ENCODE assay signal across 10 cellular contexts in the genomic region with DNA sequence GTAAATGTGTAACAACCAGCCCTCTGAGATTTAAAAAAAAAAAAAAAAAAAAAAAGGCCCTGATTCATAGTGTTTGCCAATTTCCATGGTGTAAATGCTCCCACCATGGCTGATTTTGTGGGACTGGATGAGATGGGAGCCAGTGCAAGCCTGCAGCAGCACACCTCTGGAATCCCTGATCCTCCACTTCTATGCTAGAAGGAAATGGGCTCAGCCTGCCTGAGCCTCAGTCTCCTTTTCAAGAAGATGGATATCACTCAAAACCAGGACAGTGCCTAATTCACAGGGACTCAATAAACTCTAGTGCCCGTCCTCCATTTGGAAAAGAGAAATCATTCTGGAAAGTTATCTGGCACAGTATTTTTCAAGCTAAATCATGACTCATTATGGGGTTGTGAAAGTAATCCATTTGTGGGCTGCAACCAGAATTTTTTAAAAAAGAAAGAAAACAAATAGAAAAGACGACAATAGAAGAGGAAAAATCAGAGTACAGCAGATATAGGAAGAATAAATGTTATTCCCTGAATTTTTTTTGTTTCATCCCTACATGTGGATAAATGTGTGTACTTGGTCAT. TPM values are rescaled to one million over a fixed set of nuclear protein-coding genes. Genes with fewer than 3 reads are reported as not detected.
A peak's percentile ranks its signal among the peaks of the same experiment; 100 is the strongest.
DNase-seq lines count a peak whose midpoint lies in the region; ATAC-seq and TF ChIP-seq lines count a peak whose summit lies in the region.
"Had no signal": no experiment of that assay in that cellular context is flagged by ENCODE, and none has a peak within 500 bp of the region (broad histone marks: within the 10 kb centered on the region; RNA-seq: fewer than 3 reads in every experiment).

No MANE protein-coding gene starts in this region.

- peaks cover 7% of the 10 kb centered on the region for H3K36me3 Mint-ChIP-seq in activated naive CD4-positive, alpha-beta T cell treated with anti-CD3 and anti-CD28 coated beads, Interleukin-2, amount 50 U/mL, for 24 hours
- peaks cover 18 to 55% of the 10 kb centered on the region in 2 donors for H3K36me3 Mint-ChIP-seq in activated naive CD4-positive, alpha-beta T cell treated with anti-CD3 and anti-CD28 coated beads, Interleukin-2, amount 50 U/mL, for 72 hours

- WGBS in gastroesophageal sphincter (ENCODE audit: low coverage in 1 of 2), 2 donors, result 35 to 69% methylated on average over 2 of the region's 2 CpGs
- 60 to 69% methylated on average over 2 of the region's 2 CpGs for WGBS in transverse colon (ENCODE audit: low coverage in 1 of 2), 2 donors

- no peak for DNase-seq in activated naive CD4-positive, alpha-beta T cell (lab: John Stamatoyannopoulos, UW)
- DNase-seq in activated naive CD4-positive, alpha-beta T cell treated with anti-CD3 and anti-CD28 coated beads, Interleukin-2, amount 50 U/mL, for 72 hours (ENCODE audit: low spot score in 2 of 2), result no peak
- no peak for DNase-seq in transverse colon
- no peak for DNase-seq in erythroblast (lab: John Stamatoyannopoulos, UW)
- DNase-seq in GM20000 (ENCODE audit: low spot score), result no peak
- no peak for DNase-seq in anterior cingulate cortex (lab: John Stamatoyannopoulos, UW)

- H3K27ac ChIP-seq in gastroesophageal sphincter (peak overlapping the region in 3 of 4 donors; percentile 22 to 53 (median 50)), transverse colon (peak overlapping the region; percentile 10 to 66 (median 58))

- H3K9me3 Mint-ChIP-seq in activated naive CD4-positive, alpha-beta T cell treated with anti-CD3 and anti-CD28 coated beads, Interleukin-2, amount 50 U/mL, for 24 hours, result peaks cover 4% of the 10 kb centered on the region
- H3K9me3 Mint-ChIP-seq in activated naive CD4-positive, alpha-beta T cell treated with anti-CD3 and anti-CD28 coated beads, Interleukin-2, amount 50 U/mL, for 72 hours, result peaks cover 13 to 28% of the 10 kb centered on the region in 2 donors

- H3K27me3 ChIP-seq in gastroesophageal sphincter (no peaks in the 10 kb centered on the region), transverse colon (no peaks in the 10 kb centered on the region)

- no peak for ATAC-seq in activated naive CD4-positive, alpha-beta T cell treated with anti-CD3 and anti-CD28 coated beads, Interleukin-2, amount 50 U/mL, for 72 hours
- ATAC-seq in gastroesophageal sphincter, result no peak
- ATAC-seq: HCT116 had no signal

- TF ChIP-seq EP300 in gastroesophageal sphincter (IDR thresholded peaks at IDR 0.05) (no peak), transverse colon (IDR thresholded peaks at IDR 0.05; ENCODE audit: low read depth) (no peak)

- H3K36me3 ChIP-seq in gastroesophageal sphincter, result peaks cover 0 to under 1% of the 10 kb centered on the region in 2 donors
- H3K36me3 ChIP-seq in transverse colon, result no peaks in the 10 kb centered on the region

- H3K4me1 Mint-ChIP-seq in activated naive CD4-positive, alpha-beta T cell treated with anti-CD3 and anti-CD28 coated beads, Interleukin-2, amount 50 U/mL, for 24 hours, result peaks cover 86% of the 10 kb centered on the region

- no peaks in the 10 kb centered on the region for H3K27me3 Mint-ChIP-seq in activated naive CD4-positive, alpha-beta T cell treated with anti-CD3 and anti-CD28 coated beads, Interleukin-2, amount 50 U/mL, for 24 hours
- H3K27me3 Mint-ChIP-seq: progenitor cell of endocrine pancreas had no signal

- H3K4me3 Mint-ChIP-seq in activated naive CD4-positive, alpha-beta T cell treated with anti-CD3 and anti-CD28 coated beads, Interleukin-2, amount 50 U/mL, for 24 hours, result peak overlapping the region; percentile 86

- H3K9me3 ChIP-seq in gastroesophageal sphincter (peaks cover 0 to 9% (median 0%) of the 10 kb centered on the region in 3 donors), transverse colon (no peaks in the 10 kb centered on the region)

- intact Hi-C loops in transverse colon (cut with DNase I; ENCODE audit: low total_unique reads), result no loop called here

- TF ChIP-seq POLR2A in gastroesophageal sphincter (IDR thresholded peaks at IDR 0.05) (no peak), transverse colon (IDR thresholded peaks at IDR 0.05) (no peak), erythroblast (IDR thresholded peaks at IDR 0.05; ENCODE audit: low read length) (no peak)

- in situ Hi-C loops in transverse colon (cut with MboI; ENCODE audit: low pct_ligation_motif_present in 1 of 4, low pct_unique_long_range_greater_than_20kb in 1 of 4, low sequenced_read_pairs in 3 of 4), result no loop called here

- H3K4me3 ChIP-seq in gastroesophageal sphincter, result no peak overlapping the region
- no peak overlapping the region for H3K4me3 ChIP-seq in transverse colon

- H3K4me1 ChIP-seq in gastroesophageal sphincter (peaks cover 0 to 13% (median 0%) of the 10 kb centered on the region in 3 donors), transverse colon (peaks cover 0 to 11% (median 5%) of the 10 kb centered on the region in 4 donors)

- TF ChIP-seq CTCF in gastroesophageal sphincter (IDR thresholded peaks at IDR 0.05), result no peak
- no peak for TF ChIP-seq CTCF in transverse colon (IDR thresholded peaks at IDR 0.05)
- no peak for TF ChIP-seq CTCF in GM20000 (IDR thresholded peaks at IDR 0.05; ENCODE audit: extremely low read depth, missing control alignments)

- peak overlapping the region; percentile 95 for H3K27ac Mint-ChIP-seq in activated naive CD4-positive, alpha-beta T cell treated with anti-CD3 and anti-CD28 coated beads, Interleukin-2, amount 50 U/mL, for 24 hours
- H3K27ac Mint-ChIP-seq in activated naive CD4-positive, alpha-beta T cell treated with anti-CD3 and anti-CD28 coated beads, Interleukin-2, amount 50 U/mL, for 72 hours, result peak overlapping the region; percentile 75 to 79
- H3K27ac Mint-ChIP-seq: progenitor cell of endocrine pancreas had no signal

RNA-seq across cellular contexts. Expression of gene LBH, which starts 34.2 kb away (rescaled TPM):
- total RNA-seq in activated naive CD4-positive, alpha-beta T cell treated with anti-CD3 and anti-CD28 coated beads, Interleukin-2, amount 50 U/mL, for 72 hours, result 10 to 100 TPM; 67.0 to 88.2 TPM
- 100 to 1,000 TPM in 3 of 4 donors, 10 to 100 TPM in 1; 62.3 to 509 (median 348) TPM for total RNA-seq in gastroesophageal sphincter
- total RNA-seq in transverse colon, result 10 to 100 TPM in 3 of 4 donors, 1 to 10 TPM in 1; 7.0 to 37.8 (median 16.3) TPM
